In genomic region chr5:146238973-146239372, GRCh38 we compare ENCODE assay signal across 13 cellular contexts. TPM values are rescaled to one million over a fixed set of nuclear protein-coding genes. Genes with fewer than 3 reads are reported as not detected.
DNase-seq lines count a peak whose midpoint lies in the region; ATAC-seq, FAIRE-seq and TF ChIP-seq lines count a peak whose summit lies in the region.
"Had no signal": no experiment of that assay in that cellular context is flagged by ENCODE, and none has a peak within 500 bp of the region (broad histone marks: within the 10 kb centered on the region; RNA-seq: fewer than 3 reads in every experiment).

No MANE protein-coding gene starts in this region.

- no peaks in the 10 kb centered on the region for H3K9me3 Mint-ChIP-seq in central memory CD8-positive, alpha-beta T cell

- H3K4me3 Mint-ChIP-seq in central memory CD8-positive, alpha-beta T cell, result no peak overlapping the region

- dilution Hi-C loops in mammary epithelial cell (cut with HindIII; ENCODE audit: low sequenced_read_pairs), result no loop called here

- no peaks in the 10 kb centered on the region for H3K9me3 ChIP-seq in heart right ventricle
- no peaks in the 10 kb centered on the region for H3K9me3 ChIP-seq in mammary epithelial cell (replicated peaks; ENCODE audit: insufficient read depth, low read length)
- H3K9me3 ChIP-seq in small intestine (ENCODE audit: control insufficient read depth, low read depth), result no peaks in the 10 kb centered on the region
- H3K9me3 ChIP-seq: SJSA1 had no signal

- H3K36me3 Mint-ChIP-seq in central memory CD8-positive, alpha-beta T cell (ENCODE audit: insufficient read depth), result peaks cover 51% of the 10 kb centered on the region

- no peak for FAIRE-seq in small intestine (lab: Jason Lieb, UNC)
- FAIRE-seq: GM12891 had no signal

- H4K20me1 ChIP-seq in mammary epithelial cell (ENCODE audit: insufficient read depth, low read length), result no peaks in the 10 kb centered on the region

- peaks cover 6% of the 10 kb centered on the region for H3K4me1 Mint-ChIP-seq in central memory CD8-positive, alpha-beta T cell

- no peak for DNase-seq in central memory CD8-positive, alpha-beta T cell (ENCODE audit: low spot score in 2 of 2)
- DNase-seq in heart right ventricle (no peak), mammary epithelial cell (no peak), CD1c-positive myeloid dendritic cell (ENCODE audit: extremely low spot score) (no peak), small intestine (no peak)
- DNase-seq: NCI-H226, right cardiac atrium had no signal

- WGBS in heart right ventricle, 2 donors, result 93 to 100% methylated on average over 1 of the region's 1 CpG
- WGBS in mammary epithelial cell (ENCODE audit: low coverage, missing lambda C conversion rate), result 100% methylated on average over 1 of the region's 1 CpG
- WGBS in small intestine, 3 donors, result 33 to 81% (median 75%) methylated on average over 1 of the region's 1 CpG

- CTCF ChIA-PET in mammary epithelial cell (lab: Charles Lee; ENCODE audit: low non-redundant PET), result no interaction called here

- peaks cover 10% of the 10 kb centered on the region for H3K79me2 ChIP-seq in mammary epithelial cell (ENCODE audit: insufficient read depth, low read length)

- peak overlapping the region; percentile 44 for H3K27ac Mint-ChIP-seq in central memory CD8-positive, alpha-beta T cell (ENCODE audit: low read depth)

- in situ Hi-C loops in mammary epithelial cell (cut with MboI; ENCODE audit: low sequenced_read_pairs in 2 of 2), result no loop called here

- H3K4me3 ChIP-seq in heart right ventricle, result no peak overlapping the region
- H3K4me3 ChIP-seq in mammary epithelial cell (replicated peaks in 1 of 3; ENCODE audit: insufficient read depth in 1 of 3, low read depth in 2 of 3, low read length in 3 of 3), result no peak overlapping the region
- H3K4me3 ChIP-seq in small intestine (ENCODE audit: low read depth in 1 of 2, low read length in 2 of 2), result no peak overlapping the region
- H3K4me3 ChIP-seq: SJSA1 had no signal

- ATAC-seq in GM18511 (IDR thresholded peaks at IDR 0.05; ENCODE audit: unreplicated experiment), result peak; percentile 77
- ATAC-seq in GM21423 (IDR thresholded peaks at IDR 0.05; ENCODE audit: unreplicated experiment), result peak; percentile 87
- ATAC-seq in HG03175 (IDR thresholded peaks at IDR 0.05; ENCODE audit: unreplicated experiment), result peak; percentile 78
- ATAC-seq in central memory CD8-positive, alpha-beta T cell (replicated peaks; ENCODE audit: extremely low read depth, poor library complexity, severe bottlenecking), result no peak
- no peak for ATAC-seq in heart right ventricle
- ATAC-seq: right cardiac atrium had no signal

- H3K4me1 ChIP-seq in heart right ventricle (peaks cover 0 to 20% (median 6%) of the 10 kb centered on the region in 9 donors), mammary epithelial cell (ENCODE audit: insufficient read depth, low read length) (no peaks in the 10 kb centered on the region), small intestine (ENCODE audit: control insufficient read depth in 2 of 2, insufficient read depth in 1 of 2, low read depth in 1 of 2, low read length in 1 of 2) (no peaks in the 10 kb centered on the region)
- H3K4me1 ChIP-seq: SJSA1 had no signal

- H3K4me2 ChIP-seq in mammary epithelial cell (ENCODE audit: insufficient read depth, low read depth, low read length), result no peak overlapping the region
- H3K4me2 ChIP-seq: KMS-11 had no signal

- no peak for TF ChIP-seq CTCF in heart right ventricle (IDR thresholded peaks at IDR 0.05)
- TF ChIP-seq CTCF in mammary epithelial cell (conservative IDR thresholded peaks at IDR 0.05 in 1 of 2, IDR thresholded peaks at IDR 0.05 in 1 of 2; ENCODE audit: extremely low read depth in 1 of 2, insufficient read depth in 1 of 2, low read depth in 1 of 2, low read length in 2 of 2), result no peak

- no peaks in the 10 kb centered on the region for H3K27me3 ChIP-seq in heart right ventricle
- H3K27me3 ChIP-seq in mammary epithelial cell (ENCODE audit: insufficient read depth, low read length), result no peaks in the 10 kb centered on the region
- no peaks in the 10 kb centered on the region for H3K27me3 ChIP-seq in small intestine (ENCODE audit: control insufficient read depth in 2 of 2, insufficient read depth in 2 of 2, low read length in 2 of 2)
- H3K27me3 ChIP-seq: SJSA1 had no signal

- H3K36me3 ChIP-seq in heart right ventricle (peaks cover 0 to 94% (median 27%) of the 10 kb centered on the region in 9 donors), mammary epithelial cell (ENCODE audit: insufficient read depth, low read length) (peaks cover 16% of the 10 kb centered on the region), small intestine (ENCODE audit: control insufficient read depth in 2 of 2, insufficient read depth in 2 of 2, low read length in 2 of 2) (peaks cover 0 to 9% of the 10 kb centered on the region in 2 donors)

- no peaks in the 10 kb centered on the region for H3K27me3 Mint-ChIP-seq in central memory CD8-positive, alpha-beta T cell

- no peak overlapping the region for H3K9ac ChIP-seq in mammary epithelial cell (ENCODE audit: insufficient read depth, low read length)
- H3K9ac ChIP-seq: KMS-11 had no signal

- intact Hi-C loops in heart right ventricle (cut with DNase I), result loop anchor here in 1 of 10 donors (10.0 kb wide), 1 partner anchor 74 kb away; no protein-coding TSS in a partner anchor
- intact Hi-C loops in mammary epithelial cell (cut with micrococcal nuclease), result no loop called here

- no peak overlapping the region for H2AFZ ChIP-seq in mammary epithelial cell (ENCODE audit: low read depth, low read length)

- H3K27ac ChIP-seq in heart right ventricle (no peak overlapping the region), mammary epithelial cell (ENCODE audit: insufficient read depth, low read depth, low read length) (no peak overlapping the region), small intestine (ENCODE audit: low read depth in 1 of 2, low read length in 1 of 2) (no peak overlapping the region)
- H3K27ac ChIP-seq: KMS-11, SJSA1 had no signal

- no TSS peak for BruUV-seq in mammary epithelial cell (replicated peaks; lab: Mats Ljungman, UMichigan)

RNA-seq across cellular contexts. Expression of gene RBM27, which starts 35.6 kb away (rescaled TPM):
- total RNA-seq in heart right ventricle (10 to 100 TPM; 10.8 to 21.5 (median 17.0) TPM), mammary epithelial cell (10 to 100 TPM; 18.4 to 25.5 TPM)
- polyA plus RNA-seq in heart right ventricle (1 to 10 TPM; 4.0 to 7.1 TPM), mammary epithelial cell (11.2 TPM), small intestine (1 to 10 TPM; 6.7 to 9.5 (median 7.3) TPM)
- polyA minus RNA-seq in mammary epithelial cell, result 40.9 TPM

RNA-seq across cellular contexts. Expression of gene LARS1, which starts 56.5 kb away (rescaled TPM):
- total RNA-seq in heart right ventricle, result 100 to 1,000 TPM in 3 of 10 donors, 10 to 100 TPM in 7; 70.2 to 113 (median 84.4) TPM
- 10 to 100 TPM; 25.7 to 45.0 TPM for polyA plus RNA-seq in heart right ventricle
- total RNA-seq in mammary epithelial cell, result 100 to 1,000 TPM in 1 of 2 donors, 10 to 100 TPM in 1; 63.2 to 119 TPM
- polyA plus RNA-seq in mammary epithelial cell, result 9.6 TPM
- polyA minus RNA-seq in mammary epithelial cell, result 73.0 TPM
- 10 to 100 TPM; 19.2 to 46.2 (median 24.2) TPM for polyA plus RNA-seq in small intestine

Comparison
In these comparisons a context has a peak if more than half of its experiments do, and no peak if none do; other contexts are left out.
1. ATAC-seq: peak in GM18511 (single experiment), GM21423 (single experiment) and HG03175 (single experiment); none in central memory CD8-positive, alpha-beta T cell (single experiment) and heart right ventricle (0 of 8).